ENCODE assay signal across 2 cellular contexts in the genomic region with DNA sequence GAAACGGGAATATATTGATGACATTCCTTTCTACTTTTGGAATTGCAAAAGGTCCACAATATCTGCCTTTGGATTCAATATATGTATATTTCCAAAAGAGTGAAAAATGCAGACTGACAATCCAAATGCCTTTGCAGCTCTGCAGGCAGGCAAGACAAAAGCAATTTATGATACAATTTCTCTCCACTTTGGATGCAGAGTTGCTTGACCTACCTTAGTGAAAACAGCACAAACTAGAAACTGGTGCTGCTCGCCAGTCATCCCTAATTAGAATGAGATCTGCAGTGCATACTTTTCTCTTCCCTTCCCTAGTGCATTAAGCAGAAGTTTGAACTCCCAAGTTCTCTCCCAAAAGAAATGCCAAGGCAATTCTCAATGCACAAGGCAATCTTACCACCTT.
TF ChIP-seq lines count a peak whose summit lies in the region.

No MANE protein-coding gene starts in this region.

TF ChIP-seq in SK-N-SH treated with all-trans-retinoic acid at 6 μM for 48 hours, 23 proteins besides CTCF, POLR2A, EP300 and RAD21:
- TF ChIP-seq CSDC2 (CRISPR knock-in tag; IDR thresholded peaks at IDR 0.05) (no peak), TOX (CRISPR knock-in tag; IDR thresholded peaks at IDR 0.05; ENCODE audit: borderline replicate concordance) (no peak), ARNTL (CRISPR knock-in tag; IDR thresholded peaks at IDR 0.05; ENCODE audit: borderline replicate concordance, low read depth) (no peak), RARB (CRISPR knock-in tag; IDR thresholded peaks at IDR 0.05) (no peak), ESRRG (CRISPR knock-in tag; IDR thresholded peaks at IDR 0.05) (no peak), TCF4 (CRISPR knock-in tag; IDR thresholded peaks at IDR 0.05; ENCODE audit: borderline replicate concordance) (no peak), GLIS3 (CRISPR knock-in tag; IDR thresholded peaks at IDR 0.05) (no peak), ZNF70 (CRISPR knock-in tag; IDR thresholded peaks at IDR 0.05) (no peak), BACH2 (CRISPR knock-in tag; IDR thresholded peaks at IDR 0.05; ENCODE audit: borderline replicate concordance) (no peak), PPARA (CRISPR knock-in tag; IDR thresholded peaks at IDR 0.05; ENCODE audit: borderline replicate concordance) (no peak), ZFP30 (CRISPR knock-in tag; IDR thresholded peaks at IDR 0.05) (no peak), ZNF8 (CRISPR knock-in tag; IDR thresholded peaks at IDR 0.05) (no peak), SNAI2 (CRISPR knock-in tag; IDR thresholded peaks at IDR 0.05) (no peak), ZFP3 (CRISPR knock-in tag; IDR thresholded peaks at IDR 0.05) (no peak), OSR1 (CRISPR knock-in tag; IDR thresholded peaks at IDR 0.05) (no peak)
- TF ChIP-seq, protein P1, sequence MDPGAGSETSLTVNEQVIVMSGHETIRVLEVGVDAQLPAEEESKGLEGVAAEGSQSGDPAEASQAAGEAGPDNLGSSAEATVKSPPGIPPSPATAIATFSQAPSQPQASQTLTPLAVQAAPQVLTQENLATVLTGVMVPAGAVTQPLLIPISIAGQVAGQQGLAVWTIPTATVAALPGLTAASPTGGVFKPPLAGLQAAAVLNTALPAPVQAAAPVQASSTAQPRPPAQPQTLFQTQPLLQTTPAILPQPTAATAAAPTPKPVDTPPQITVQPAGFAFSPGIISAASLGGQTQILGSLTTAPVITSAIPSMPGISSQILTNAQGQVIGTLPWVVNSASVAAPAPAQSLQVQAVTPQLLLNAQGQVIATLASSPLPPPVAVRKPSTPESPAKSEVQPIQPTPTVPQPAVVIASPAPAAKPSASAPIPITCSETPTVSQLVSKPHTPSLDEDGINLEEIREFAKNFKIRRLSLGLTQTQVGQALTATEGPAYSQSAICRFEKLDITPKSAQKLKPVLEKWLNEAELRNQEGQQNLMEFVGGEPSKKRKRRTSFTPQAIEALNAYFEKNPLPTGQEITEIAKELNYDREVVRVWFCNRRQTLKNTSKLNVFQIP (CRISPR knock-in tag; IDR thresholded peaks at IDR 0.05; ENCODE audit: borderline replicate concordance, low read depth), result no peak
- TF ChIP-seq, protein P2, sequence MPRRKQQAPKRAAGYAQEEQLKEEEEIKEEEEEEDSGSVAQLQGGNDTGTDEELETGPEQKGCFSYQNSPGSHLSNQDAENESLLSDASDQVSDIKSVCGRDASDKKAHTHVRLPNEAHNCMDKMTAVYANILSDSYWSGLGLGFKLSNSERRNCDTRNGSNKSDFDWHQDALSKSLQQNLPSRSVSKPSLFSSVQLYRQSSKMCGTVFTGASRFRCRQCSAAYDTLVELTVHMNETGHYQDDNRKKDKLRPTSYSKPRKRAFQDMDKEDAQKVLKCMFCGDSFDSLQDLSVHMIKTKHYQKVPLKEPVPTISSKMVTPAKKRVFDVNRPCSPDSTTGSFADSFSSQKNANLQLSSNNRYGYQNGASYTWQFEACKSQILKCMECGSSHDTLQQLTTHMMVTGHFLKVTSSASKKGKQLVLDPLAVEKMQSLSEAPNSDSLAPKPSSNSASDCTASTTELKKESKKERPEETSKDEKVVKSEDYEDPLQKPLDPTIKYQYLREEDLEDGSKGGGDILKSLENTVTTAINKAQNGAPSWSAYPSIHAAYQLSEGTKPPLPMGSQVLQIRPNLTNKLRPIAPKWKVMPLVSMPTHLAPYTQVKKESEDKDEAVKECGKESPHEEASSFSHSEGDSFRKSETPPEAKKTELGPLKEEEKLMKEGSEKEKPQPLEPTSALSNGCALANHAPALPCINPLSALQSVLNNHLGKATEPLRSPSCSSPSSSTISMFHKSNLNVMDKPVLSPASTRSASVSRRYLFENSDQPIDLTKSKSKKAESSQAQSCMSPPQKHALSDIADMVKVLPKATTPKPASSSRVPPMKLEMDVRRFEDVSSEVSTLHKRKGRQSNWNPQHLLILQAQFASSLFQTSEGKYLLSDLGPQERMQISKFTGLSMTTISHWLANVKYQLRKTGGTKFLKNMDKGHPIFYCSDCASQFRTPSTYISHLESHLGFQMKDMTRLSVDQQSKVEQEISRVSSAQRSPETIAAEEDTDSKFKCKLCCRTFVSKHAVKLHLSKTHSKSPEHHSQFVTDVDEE (CRISPR knock-in tag; IDR thresholded peaks at IDR 0.05), result no peak
- TF ChIP-seq, protein P3, sequence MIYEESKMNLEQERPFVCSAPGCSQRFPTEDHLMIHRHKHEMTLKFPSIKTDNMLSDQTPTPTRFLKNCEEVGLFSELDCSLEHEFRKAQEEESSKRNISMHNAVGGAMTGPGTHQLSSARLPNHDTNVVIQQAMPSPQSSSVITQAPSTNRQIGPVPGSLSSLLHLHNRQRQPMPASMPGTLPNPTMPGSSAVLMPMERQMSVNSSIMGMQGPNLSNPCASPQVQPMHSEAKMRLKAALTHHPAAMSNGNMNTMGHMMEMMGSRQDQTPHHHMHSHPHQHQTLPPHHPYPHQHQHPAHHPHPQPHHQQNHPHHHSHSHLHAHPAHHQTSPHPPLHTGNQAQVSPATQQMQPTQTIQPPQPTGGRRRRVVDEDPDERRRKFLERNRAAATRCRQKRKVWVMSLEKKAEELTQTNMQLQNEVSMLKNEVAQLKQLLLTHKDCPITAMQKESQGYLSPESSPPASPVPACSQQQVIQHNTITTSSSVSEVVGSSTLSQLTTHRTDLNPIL (CRISPR knock-in tag; IDR thresholded peaks at IDR 0.05; ENCODE audit: low read depth), result no peak
- TF ChIP-seq, protein P4, sequence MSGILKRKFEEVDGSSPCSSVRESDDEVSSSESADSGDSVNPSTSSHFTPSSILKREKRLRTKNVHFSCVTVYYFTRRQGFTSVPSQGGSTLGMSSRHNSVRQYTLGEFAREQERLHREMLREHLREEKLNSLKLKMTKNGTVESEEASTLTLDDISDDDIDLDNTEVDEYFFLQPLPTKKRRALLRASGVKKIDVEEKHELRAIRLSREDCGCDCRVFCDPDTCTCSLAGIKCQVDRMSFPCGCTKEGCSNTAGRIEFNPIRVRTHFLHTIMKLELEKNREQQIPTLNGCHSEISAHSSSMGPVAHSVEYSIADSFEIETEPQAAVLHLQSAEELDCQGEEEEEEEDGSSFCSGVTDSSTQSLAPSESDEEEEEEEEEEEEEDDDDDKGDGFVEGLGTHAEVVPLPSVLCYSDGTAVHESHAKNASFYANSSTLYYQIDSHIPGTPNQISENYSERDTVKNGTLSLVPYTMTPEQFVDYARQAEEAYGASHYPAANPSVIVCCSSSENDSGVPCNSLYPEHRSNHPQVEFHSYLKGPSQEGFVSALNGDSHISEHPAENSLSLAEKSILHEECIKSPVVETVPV (CRISPR knock-in tag; IDR thresholded peaks at IDR 0.05), result no peak

TF ChIP-seq in SK-N-SH, 30 proteins besides CTCF, POLR2A, EP300 and RAD21:
- TF ChIP-seq GABPA (IDR thresholded peaks at IDR 0.05; ENCODE audit: low read depth) (no peak), YY1 (IDR thresholded peaks at IDR 0.05; ENCODE audit: low read depth) (no peak), RCOR1 (IDR thresholded peaks at IDR 0.05; ENCODE audit: low read length) (no peak), NFIC (IDR thresholded peaks at IDR 0.05; ENCODE audit: borderline replicate concordance) (no peak), MXI1 (IDR thresholded peaks at IDR 0.05; ENCODE audit: low read depth, low read length) (no peak), RFX5 (IDR thresholded peaks at IDR 0.05; ENCODE audit: low read length) (no peak), POLR2AphosphoS5 (IDR thresholded peaks at IDR 0.05; ENCODE audit: low read depth, low read length) (no peak)
- TF ChIP-seq, protein P5, sequence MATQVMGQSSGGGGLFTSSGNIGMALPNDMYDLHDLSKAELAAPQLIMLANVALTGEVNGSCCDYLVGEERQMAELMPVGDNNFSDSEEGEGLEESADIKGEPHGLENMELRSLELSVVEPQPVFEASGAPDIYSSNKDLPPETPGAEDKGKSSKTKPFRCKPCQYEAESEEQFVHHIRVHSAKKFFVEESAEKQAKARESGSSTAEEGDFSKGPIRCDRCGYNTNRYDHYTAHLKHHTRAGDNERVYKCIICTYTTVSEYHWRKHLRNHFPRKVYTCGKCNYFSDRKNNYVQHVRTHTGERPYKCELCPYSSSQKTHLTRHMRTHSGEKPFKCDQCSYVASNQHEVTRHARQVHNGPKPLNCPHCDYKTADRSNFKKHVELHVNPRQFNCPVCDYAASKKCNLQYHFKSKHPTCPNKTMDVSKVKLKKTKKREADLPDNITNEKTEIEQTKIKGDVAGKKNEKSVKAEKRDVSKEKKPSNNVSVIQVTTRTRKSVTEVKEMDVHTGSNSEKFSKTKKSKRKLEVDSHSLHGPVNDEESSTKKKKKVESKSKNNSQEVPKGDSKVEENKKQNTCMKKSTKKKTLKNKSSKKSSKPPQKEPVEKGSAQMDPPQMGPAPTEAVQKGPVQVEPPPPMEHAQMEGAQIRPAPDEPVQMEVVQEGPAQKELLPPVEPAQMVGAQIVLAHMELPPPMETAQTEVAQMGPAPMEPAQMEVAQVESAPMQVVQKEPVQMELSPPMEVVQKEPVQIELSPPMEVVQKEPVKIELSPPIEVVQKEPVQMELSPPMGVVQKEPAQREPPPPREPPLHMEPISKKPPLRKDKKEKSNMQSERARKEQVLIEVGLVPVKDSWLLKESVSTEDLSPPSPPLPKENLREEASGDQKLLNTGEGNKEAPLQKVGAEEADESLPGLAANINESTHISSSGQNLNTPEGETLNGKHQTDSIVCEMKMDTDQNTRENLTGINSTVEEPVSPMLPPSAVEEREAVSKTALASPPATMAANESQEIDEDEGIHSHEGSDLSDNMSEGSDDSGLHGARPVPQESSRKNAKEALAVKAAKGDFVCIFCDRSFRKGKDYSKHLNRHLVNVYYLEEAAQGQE (IDR thresholded peaks at IDR 0.05; ENCODE audit: low read depth, low read length), result no peak
